Comparison of ENCODE assay signal across 1 cellular context in genomic region chr14:106802413-106803364, GRCh38.
TF ChIP-seq lines count a peak whose summit lies in the region.

No MANE protein-coding gene starts in this region.

TF ChIP-seq in HEK293, 187 proteins besides CTCF, POLR2A, EP300 and RAD21 (continued from another document):
- TF ChIP-seq ZNF280C (tag by site-specific recombination; IDR thresholded peaks at IDR 0.05), result no peak
- TF ChIP-seq ZNF544 (tag by site-specific recombination; IDR thresholded peaks at IDR 0.05), result no peak
- TF ChIP-seq ZNF677 (tag by site-specific recombination; IDR thresholded peaks at IDR 0.05), result no peak
- TF ChIP-seq ZBTB26 (tag by site-specific recombination; optimal IDR thresholded peaks at IDR 0.05), result peak; percentile 17
- TF ChIP-seq ZNF555 (tag by site-specific recombination; conservative IDR thresholded peaks at IDR 0.05), result no peak
- no peak for TF ChIP-seq ZNF24 (tag by site-specific recombination; IDR thresholded peaks at IDR 0.05)
- no peak for TF ChIP-seq ZNF585B (tag by site-specific recombination; IDR thresholded peaks at IDR 0.05)
- TF ChIP-seq SCRT2 (tag by site-specific recombination; IDR thresholded peaks at IDR 0.05), result peak; percentile 55; the same call in 1 of the 2 replicates
- peak; percentile 94 for TF ChIP-seq ZBTB17 (tag by site-specific recombination; IDR thresholded peaks at IDR 0.05)
- no peak for TF ChIP-seq KLF1 (tag by site-specific recombination; IDR thresholded peaks at IDR 0.05)
- TF ChIP-seq ZNF639 (tag by site-specific recombination; IDR thresholded peaks at IDR 0.05), result no peak
- TF ChIP-seq ZNF350 (tag by site-specific recombination; IDR thresholded peaks at IDR 0.05), result no peak
- TF ChIP-seq MEIS1 (CRISPR knock-in tag; IDR thresholded peaks at IDR 0.05; ENCODE audit: borderline replicate concordance), result no peak
- TF ChIP-seq ZNF280D (tag by site-specific recombination; IDR thresholded peaks at IDR 0.05), result no peak
- no peak for TF ChIP-seq ZBTB1 (tag by site-specific recombination; IDR thresholded peaks at IDR 0.05)
- TF ChIP-seq ZNF404 (tag by site-specific recombination; IDR thresholded peaks at IDR 0.05), result no peak
- no peak for TF ChIP-seq ZNF791 (tag by site-specific recombination; IDR thresholded peaks at IDR 0.05)
